In the genomic region with DNA sequence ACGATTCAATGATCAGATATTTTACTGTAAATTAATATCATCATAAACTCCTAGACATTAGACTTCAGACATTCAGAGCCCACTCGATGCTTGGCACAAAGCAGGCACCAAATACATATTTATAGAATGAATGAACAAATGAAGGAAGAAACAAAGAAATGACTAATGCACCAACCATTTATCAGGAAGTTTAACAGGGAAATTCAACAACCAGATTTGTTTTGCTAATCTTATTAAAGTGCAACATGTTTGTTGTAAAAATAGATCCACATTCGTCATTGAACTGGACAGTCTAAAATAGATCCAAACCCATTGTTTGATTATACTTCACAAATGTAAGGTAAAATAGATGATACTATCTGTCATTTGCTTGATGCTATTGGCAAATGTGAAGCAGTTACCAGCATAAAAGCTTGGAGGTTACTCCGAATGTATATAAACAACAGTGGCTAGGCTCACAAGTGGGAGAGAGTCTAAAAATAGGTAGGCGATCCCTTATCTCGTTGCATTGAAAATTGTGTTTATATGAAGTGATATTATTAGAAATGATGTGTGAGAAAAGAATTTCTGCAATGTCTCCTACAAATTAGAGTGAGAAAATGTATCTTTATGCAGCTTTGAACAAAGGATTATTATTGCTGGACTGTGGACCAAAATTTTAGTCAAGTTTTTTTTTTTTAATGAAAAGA, we compare ENCODE assay signal across 15 cellular contexts.
DNase-seq lines count a peak whose midpoint lies in the region; ATAC-seq, FAIRE-seq and TF ChIP-seq lines count a peak whose summit lies in the region.
"Had no signal": no experiment of that assay in that cellular context is flagged by ENCODE, and none has a peak within 500 bp of the region (broad histone marks: within the 10 kb centered on the region; RNA-seq: fewer than 3 reads in every experiment).

No MANE protein-coding gene starts in this region.

- TF ChIP-seq CTCF in Calu3 (IDR thresholded peaks at IDR 0.05; ENCODE audit: unreplicated experiment), result no peak
- no peak for TF ChIP-seq CTCF in endothelial cell of umbilical vein (IDR thresholded peaks at IDR 0.05; ENCODE audit: extremely low read depth in 1 of 2, insufficient read depth in 1 of 2, low read depth in 1 of 2, low read length in 2 of 2)

- no peak overlapping the region for H2BK15ac ChIP-seq in mesenchymal stem cell (ENCODE audit: low read depth, poor library complexity, severe bottlenecking)

- H2BK120ac ChIP-seq in mesenchymal stem cell (ENCODE audit: low read depth, low read length), result no peak overlapping the region

- H3K79me2 ChIP-seq in endothelial cell of umbilical vein (ENCODE audit: control insufficient read depth, insufficient read depth, low read length), result no peaks in the 10 kb centered on the region

- no peak for TF ChIP-seq POLR2A in endothelial cell of umbilical vein (IDR thresholded peaks at IDR 0.05; ENCODE audit: low read depth, low read length)

- no peaks in the 10 kb centered on the region for H3K27me3 Mint-ChIP-seq in Calu3 (ENCODE audit: unreplicated experiment)

- dilution Hi-C loops in endothelial cell of umbilical vein (cut with MboI; ENCODE audit: extremely low pct_ligation_motif_present, low sequenced_read_pairs), result no loop called here

- H2AK5ac ChIP-seq in mesenchymal stem cell (ENCODE audit: low read length, severe bottlenecking), result no peak overlapping the region

- FAIRE-seq in endothelial cell of umbilical vein (lab: Jason Lieb, UNC), result peak; percentile 80

- no peak overlapping the region for H3K4me3 Mint-ChIP-seq in Calu3 (ENCODE audit: low read depth, unreplicated experiment)
- H3K4me3 Mint-ChIP-seq: activated CD4-positive, alpha-beta memory T cell treated with anti-CD3 and anti-CD28 coated beads for 36 hours; activated T-cell treated with anti-CD3 and anti-CD28 coated beads, Interleukin-2, amount 50 U/mL, for 72 hours had no signal

- H3K27ac Mint-ChIP-seq in Calu3 (ENCODE audit: unreplicated experiment), result peak overlapping the region; percentile 69
- H3K27ac Mint-ChIP-seq: activated CD4-positive, alpha-beta memory T cell treated with anti-CD3 and anti-CD28 coated beads for 36 hours; activated T-cell treated with anti-CD3 and anti-CD28 coated beads, Interleukin-2, amount 50 U/mL, for 72 hours had no signal

- H3K79me1 ChIP-seq in mesenchymal stem cell (replicated peaks; ENCODE audit: low read length, poor library complexity, severe bottlenecking), result peaks cover 17% of the 10 kb centered on the region

- H3K23ac ChIP-seq in mesenchymal stem cell (ENCODE audit: low read length in 2 of 2), result no peak overlapping the region

- peaks cover 76% of the 10 kb centered on the region for H3K4me1 Mint-ChIP-seq in Calu3 (ENCODE audit: low read depth, unreplicated experiment)

- H3K9ac ChIP-seq in endothelial cell of umbilical vein (replicated peaks; ENCODE audit: extremely low read depth, insufficient read depth, low read length) (peak overlapping the region; percentile 75), mesenchymal stem cell (ENCODE audit: low read length) (no peak overlapping the region)
- H3K9ac ChIP-seq: BLaER1 treated with 17β-estradiol and CSF1 and Interleukin-3, amounts not matched to agents 10 nM and 100 nM had no signal

- H3K4me3 ChIP-seq in endothelial cell of umbilical vein (replicated peaks in 1 of 3; ENCODE audit: insufficient read depth in 1 of 3, low read depth in 1 of 3, low read length in 3 of 3), result no peak overlapping the region
- H3K4me3 ChIP-seq in mesenchymal stem cell (ENCODE audit: insufficient read depth in 1 of 2, low read depth in 1 of 2, low read length in 2 of 2), result no peak overlapping the region
- H3K4me3 ChIP-seq in aorta (ENCODE audit: low read length in 2 of 2), result no peak overlapping the region
- H3K4me3 ChIP-seq: BLaER1 treated with 17β-estradiol and CSF1 and Interleukin-3, amounts not matched to agents 10 nM and 100 nM; thyroid gland had no signal

- no peak overlapping the region for H2BK12ac ChIP-seq in mesenchymal stem cell (ENCODE audit: low read length in 2 of 2)

- no peaks in the 10 kb centered on the region for H3K9me3 ChIP-seq in endothelial cell of umbilical vein (replicated peaks; ENCODE audit: control insufficient read depth, insufficient read depth, low read length)
- H3K9me3 ChIP-seq in mesenchymal stem cell (ENCODE audit: control insufficient read depth, low read length), result no peaks in the 10 kb centered on the region
- no peaks in the 10 kb centered on the region for H3K9me3 ChIP-seq in aorta (ENCODE audit: control insufficient read depth, low read length)
- H3K9me3 ChIP-seq: BLaER1 treated with 17β-estradiol and CSF1 and Interleukin-3, amounts not matched to agents 10 nM and 100 nM; thyroid gland had no signal

- H3K4me1 ChIP-seq in endothelial cell of umbilical vein (ENCODE audit: control insufficient read depth, extremely low read depth, insufficient read depth, low read length) (peaks cover 44% of the 10 kb centered on the region), mesenchymal stem cell (ENCODE audit: control insufficient read depth, insufficient read depth, low read depth, low read length) (peaks cover 6% of the 10 kb centered on the region), aorta (ENCODE audit: control insufficient read depth in 1 of 2, insufficient read depth in 2 of 2, low read length in 2 of 2) (no peaks in the 10 kb centered on the region)

- no peaks in the 10 kb centered on the region for H3K9me3 Mint-ChIP-seq in Calu3 (ENCODE audit: low read depth, unreplicated experiment)
- H3K9me3 Mint-ChIP-seq: activated CD4-positive, alpha-beta memory T cell treated with anti-CD3 and anti-CD28 coated beads for 36 hours; activated T-cell treated with anti-CD3 and anti-CD28 coated beads, Interleukin-2, amount 50 U/mL, for 72 hours had no signal

- ATAC-seq in aorta (ENCODE audit: low FRiP score), result no peak

- H3K36me3 Mint-ChIP-seq in Calu3 (ENCODE audit: insufficient read depth, unreplicated experiment), result peaks cover 42% of the 10 kb centered on the region
- H3K36me3 Mint-ChIP-seq: activated CD4-positive, alpha-beta memory T cell treated with anti-CD3 and anti-CD28 coated beads for 36 hours had no signal

- no peaks in the 10 kb centered on the region for H3K27me3 ChIP-seq in endothelial cell of umbilical vein (ENCODE audit: control insufficient read depth in 2 of 2, insufficient read depth in 2 of 2, low read length in 2 of 2)
- no peaks in the 10 kb centered on the region for H3K27me3 ChIP-seq in mesenchymal stem cell (ENCODE audit: control insufficient read depth in 1 of 2, insufficient read depth in 1 of 2, low read length in 2 of 2)
- H3K27me3 ChIP-seq in aorta (ENCODE audit: control insufficient read depth in 1 of 2, insufficient read depth in 2 of 2, low read length in 1 of 2), result no peaks in the 10 kb centered on the region
- H3K27me3 ChIP-seq: BLaER1 treated with 17β-estradiol and CSF1 and Interleukin-3, amounts not matched to agents 10 nM and 100 nM; thyroid gland had no signal

- peak overlapping the region; percentile 50 for H3K4me2 ChIP-seq in endothelial cell of umbilical vein (ENCODE audit: insufficient read depth, low read length)
- H3K4me2 ChIP-seq in mesenchymal stem cell (ENCODE audit: low read length, poor library complexity, severe bottlenecking), result no peak overlapping the region
- H3K4me2 ChIP-seq: BLaER1 treated with 17β-estradiol and CSF1 and Interleukin-3, amounts not matched to agents 10 nM and 100 nM had no signal

- BruUV-seq in Calu3 (replicated peaks; lab: Mats Ljungman, UMichigan), result no TSS peak
- BruUV-seq in endothelial cell of umbilical vein (replicated peaks; lab: Mats Ljungman, UMichigan), result no TSS peak

- in situ Hi-C loops in G401 (cut with HindIII; ENCODE audit: low sequenced_read_pairs), result no loop called here

- no peak overlapping the region for H4K8ac ChIP-seq in mesenchymal stem cell (ENCODE audit: low read length)

- H3K4ac ChIP-seq in mesenchymal stem cell (ENCODE audit: low read depth in 1 of 2, low read length in 2 of 2), result no peak overlapping the region

- H4K91ac ChIP-seq in mesenchymal stem cell (ENCODE audit: low read length), result no peak overlapping the region

- H3K36me3 ChIP-seq in endothelial cell of umbilical vein (ENCODE audit: control insufficient read depth in 2 of 2, extremely low read depth in 1 of 2, insufficient read depth in 2 of 2, low read length in 2 of 2) (no peaks in the 10 kb centered on the region), mesenchymal stem cell (ENCODE audit: control insufficient read depth in 1 of 2, insufficient read depth in 2 of 2, low read depth in 1 of 2, low read length in 2 of 2) (peaks cover 0 to 8% of the 10 kb centered on the region in 2 experiments), aorta (ENCODE audit: control insufficient read depth in 1 of 2, insufficient read depth in 2 of 2, low read length in 1 of 2) (no peaks in the 10 kb centered on the region)
- H3K36me3 ChIP-seq: thyroid gland had no signal

- POLR2A ChIA-PET in endothelial cell of umbilical vein (lab: Charles Lee), result no interaction called here

- WGBS in mesenchymal stem cell, result 23% methylated on average over 4 of the region's 6 CpGs
- WGBS in aorta, 2 donors, result 17 to 20% methylated on average over 6 of the region's 6 CpGs

- H3K27ac ChIP-seq in endothelial cell of umbilical vein (ENCODE audit: insufficient read depth, low read depth, low read length), result peak overlapping the region; percentile 99
- no peak overlapping the region for H3K27ac ChIP-seq in mesenchymal stem cell (ENCODE audit: low read length, poor library complexity, severe bottlenecking)
- H3K27ac ChIP-seq in aorta (ENCODE audit: low read depth in 1 of 2, low read length in 2 of 2), result no peak overlapping the region
- H3K27ac ChIP-seq: BLaER1 treated with 17β-estradiol and CSF1 and Interleukin-3, amounts not matched to agents 10 nM and 100 nM had no signal

- H3K18ac ChIP-seq in mesenchymal stem cell (ENCODE audit: low read depth in 1 of 2, low read length in 2 of 2), result no peak overlapping the region

- intact Hi-C loops in Calu3 (cut with micrococcal nuclease; ENCODE audit: unreplicated experiment) (no loop called here), endothelial cell of umbilical vein (cut with micrococcal nuclease) (loop anchor here (1.0 to 2.0 kb wide), 6 partner anchors 25 to 103 kb away; no protein-coding TSS in a partner anchor), aorta (cut with DNase I) (no loop called here)

- H3K9me1 ChIP-seq in endothelial cell of umbilical vein (replicated peaks; ENCODE audit: control insufficient read depth, extremely low read depth, insufficient read depth, low read length), result no peaks in the 10 kb centered on the region

- no peaks in the 10 kb centered on the region for H4K20me1 ChIP-seq in endothelial cell of umbilical vein (replicated peaks; ENCODE audit: control insufficient read depth, extremely low read depth, insufficient read depth, low read length)

- DNase-seq in Calu3, result no peak
- peak; percentile 20 for DNase-seq in NCI-H226
- DNase-seq in endothelial cell of umbilical vein (ENCODE audit: low read depth, low spot score), result peak; percentile 90
- DNase-seq in mesenchymal stem cell, result peak; percentile 74
- no peak for DNase-seq in Ammon's horn (ENCODE audit: low spot score)
- no peak for DNase-seq in aorta
- DNase-seq in G401 (ENCODE audit: low spot score), result no peak
- DNase-seq in activated CD4-positive, alpha-beta T cell treated with anti-CD3 and anti-CD28 coated beads for 1 hour, result no peak
- DNase-seq: activated CD4-positive, alpha-beta memory T cell treated with anti-CD3 and anti-CD28 coated beads for 36 hours; activated T-cell treated with anti-CD3 and anti-CD28 coated beads, Interleukin-2, amount 50 U/mL, for 72 hours; NCI-H1417 treated with DMSO at 0.1 percent for 48 hours; NCI-H446; stimulated activated CD4-positive, alpha-beta T cell treated with anti-CD3 and anti-CD28 coated beads, Interleukin-4, amount 100 ng/mL, for 4 hours had no signal

- H2AFZ ChIP-seq in endothelial cell of umbilical vein (ENCODE audit: low read depth, low read length) (no peak overlapping the region), mesenchymal stem cell (ENCODE audit: low read depth, low read length) (no peak overlapping the region)

- no peak overlapping the region for H3K14ac ChIP-seq in mesenchymal stem cell (ENCODE audit: low read length in 2 of 2)

- H2BK5ac ChIP-seq in mesenchymal stem cell (ENCODE audit: low read depth, low read length, poor library complexity, severe bottlenecking), result no peak overlapping the region

- CTCF ChIA-PET in Calu3 (lab: Charles Lee), result interaction anchor here (0.6 to 1.2 kb wide), 5 partner anchors 24 to 576 kb away, joined by 3 to 4 read pairs (median 3); no protein-coding TSS in a partner anchor
- CTCF ChIA-PET in endothelial cell of umbilical vein (lab: Charles Lee), result interaction anchor here (0.7 to 2.6 kb wide), 8 partner anchors 11 to 204 kb away, joined by 3 to 8 read pairs (median 4); no protein-coding TSS in a partner anchor

Comparison
In these comparisons a context has a peak if more than half of its experiments do, and no peak if none do; other contexts are left out.
1. DNase-seq: peak in NCI-H226 (single experiment), endothelial cell of umbilical vein (single experiment) and mesenchymal stem cell (single experiment); none in Calu3 (single experiment), Ammon's horn (single experiment), aorta (0 of 2), G401 (single experiment) and activated CD4-positive, alpha-beta T cell treated with anti-CD3 and anti-CD28 coated beads for 1 hour (single experiment).